Comparison of ENCODE assay signal across 14 cellular contexts in genomic region chr6:11685411-11686093, GRCh38.
DNase-seq lines count a peak whose midpoint lies in the region; ATAC-seq and TF ChIP-seq lines count a peak whose summit lies in the region.
"Had no signal": no experiment of that assay in that cellular context is flagged by ENCODE, and none has a peak within 500 bp of the region (broad histone marks: within the 10 kb centered on the region; RNA-seq: fewer than 3 reads in every experiment).

No MANE protein-coding gene starts in this region.

- peaks cover 14% of the 10 kb centered on the region for H3K9me3 Mint-ChIP-seq in type B pancreatic cell
- peaks cover 0 to 15% of the 10 kb centered on the region in 2 donors for H3K9me3 Mint-ChIP-seq in activated naive CD4-positive, alpha-beta T cell treated with anti-CD3 and anti-CD28 coated beads, Interleukin-2, amount 50 U/mL, for 72 hours

- no peak for TF ChIP-seq CTCF in HEK293 (tag by site-specific recombination; IDR thresholded peaks at IDR 0.05)
- TF ChIP-seq CTCF in type B pancreatic cell (conservative IDR thresholded peaks at IDR 0.05) = no peak
- TF ChIP-seq CTCF in BE2C (IDR thresholded peaks at IDR 0.05; ENCODE audit: low read depth, low read length) = no peak

- H3K27ac ChIP-seq in HEK293 (ENCODE audit: extremely low read depth, low read depth, low read length) = no peak overlapping the region
- H3K27ac ChIP-seq: parathyroid adenoma had no signal

- peak; percentile 66 to 83 for DNase-seq in SW 1271 (lab: John Stamatoyannopoulos, UW)
- DNase-seq in glomerular visceral epithelial cell (ENCODE audit: extremely low spot score) = peak; percentile 88
- DNase-seq in type B pancreatic cell (ENCODE audit: extremely low spot score, unreplicated experiment) = no peak
- no peak for DNase-seq in BE2C
- no peak for DNase-seq in activated naive CD4-positive, alpha-beta T cell treated with anti-CD3 and anti-CD28 coated beads, Interleukin-2, amount 50 U/mL, for 72 hours (ENCODE audit: low spot score in 2 of 2)
- DNase-seq in D341Med (ENCODE audit: low spot score) = no peak
- DNase-seq: activated naive CD8-positive, alpha-beta T cell treated with anti-CD3 and anti-CD28 coated beads, Interleukin-2, amount 50 U/mL, for 24 hours; erythroblast; GDM1; left cardiac atrium; NCI-H69 had no signal

- H3K4me3 ChIP-seq in HEK293 (ENCODE audit: low read depth, low read length) (no peak overlapping the region), BE2C (ENCODE audit: low read depth, low read length) (no peak overlapping the region)
- H3K4me3 ChIP-seq: GM23338 had no signal

- H3K4me1 ChIP-seq in HEK293 (ENCODE audit: control insufficient read depth, insufficient read depth, low read length) (peaks cover 5% of the 10 kb centered on the region), BE2C (no peaks in the 10 kb centered on the region)
- H3K4me1 ChIP-seq: parathyroid adenoma had no signal

- H3K9me3 ChIP-seq in HEK293 (ENCODE audit: control insufficient read depth, insufficient read depth, low read depth, low read length) (no peaks in the 10 kb centered on the region), BE2C (no peaks in the 10 kb centered on the region; the same call in 1 of the 2 replicates)

- H3K4me3 Mint-ChIP-seq in type B pancreatic cell = no peak overlapping the region
- H3K4me3 Mint-ChIP-seq: activated naive CD8-positive, alpha-beta T cell treated with anti-CD3 and anti-CD28 coated beads, Interleukin-2, amount 50 U/mL, for 24 hours; GM23338 had no signal

- CTCF ChIA-PET in HEK293 (lab: Yijun Ruan, JAX) = interaction anchor here (0.7 to 1.1 kb wide), 5 partner anchors 14 to 451 kb away, joined by 3 to 6 read pairs (median 4); no protein-coding TSS in a partner anchor

- no peaks in the 10 kb centered on the region for H3K27me3 ChIP-seq in BE2C

- peak overlapping the region; percentile 89 for H3K27ac Mint-ChIP-seq in type B pancreatic cell
- H3K27ac Mint-ChIP-seq in activated naive CD4-positive, alpha-beta T cell treated with anti-CD3 and anti-CD28 coated beads, Interleukin-2, amount 50 U/mL, for 72 hours = no peak overlapping the region
- H3K27ac Mint-ChIP-seq: activated naive CD8-positive, alpha-beta T cell treated with anti-CD3 and anti-CD28 coated beads, Interleukin-2, amount 50 U/mL, for 24 hours; GM23338 had no signal

- H3K36me3 ChIP-seq in HEK293 (ENCODE audit: control insufficient read depth in 2 of 2, insufficient read depth in 1 of 2, low read length in 2 of 2) (no peaks in the 10 kb centered on the region), BE2C (no peaks in the 10 kb centered on the region)

- peaks cover 3% of the 10 kb centered on the region for H3K36me3 Mint-ChIP-seq in type B pancreatic cell
- peaks cover 4 to 22% of the 10 kb centered on the region in 2 donors for H3K36me3 Mint-ChIP-seq in activated naive CD4-positive, alpha-beta T cell treated with anti-CD3 and anti-CD28 coated beads, Interleukin-2, amount 50 U/mL, for 72 hours

- H3K4me1 Mint-ChIP-seq in type B pancreatic cell (ENCODE audit: unreplicated experiment) = peaks cover 26% of the 10 kb centered on the region
- H3K4me1 Mint-ChIP-seq: activated naive CD8-positive, alpha-beta T cell treated with anti-CD3 and anti-CD28 coated beads, Interleukin-2, amount 50 U/mL, for 24 hours had no signal

- ATAC-seq in activated naive CD4-positive, alpha-beta T cell treated with anti-CD3 and anti-CD28 coated beads, Interleukin-2, amount 50 U/mL, for 72 hours = no peak
- ATAC-seq: activated naive CD8-positive, alpha-beta T cell treated with anti-CD3 and anti-CD28 coated beads, Interleukin-2, amount 50 U/mL, for 24 hours; GM23338 had no signal

- POLR2A ChIA-PET in HEK293 (lab: Yijun Ruan, JAX) = interaction anchor here (0.7 kb wide), 1 partner anchor 41 kb away, joined by 3 read pairs; no protein-coding TSS in a partner anchor

- H3K27me3 Mint-ChIP-seq in type B pancreatic cell = no peaks in the 10 kb centered on the region
- H3K27me3 Mint-ChIP-seq: activated naive CD8-positive, alpha-beta T cell treated with anti-CD3 and anti-CD28 coated beads, Interleukin-2, amount 50 U/mL, for 24 hours had no signal

TF ChIP-seq in HEK293, 187 proteins besides CTCF, POLR2A, EP300 and RAD21 (continues in another document):
- TF ChIP-seq ZNF626 (tag by site-specific recombination; IDR thresholded peaks at IDR 0.05) (no peak), SCRT1 (tag by site-specific recombination; IDR thresholded peaks at IDR 0.05; ENCODE audit: borderline replicate concordance) (no peak), ZNF404 (tag by site-specific recombination; IDR thresholded peaks at IDR 0.05) (no peak), OSR2 (tag by site-specific recombination; IDR thresholded peaks at IDR 0.05) (peak; percentile 84), WT1 (tag by site-specific recombination; IDR thresholded peaks at IDR 0.05) (peak; percentile 22; the same call in 1 of the 2 replicates), SP7 (tag by site-specific recombination; IDR thresholded peaks at IDR 0.05) (peak; percentile 58; the same call in 1 of the 2 replicates), ZEB2 (tag by site-specific recombination; IDR thresholded peaks at IDR 0.05) (peak; percentile 61; the same call in 1 of the 2 replicates), ZBTB7A (tag by site-specific recombination; IDR thresholded peaks at IDR 0.05; ENCODE audit: low read depth) (no peak), ZNF341 (tag by site-specific recombination; IDR thresholded peaks at IDR 0.05; ENCODE audit: low read depth) (no peak), KLF10 (tag by site-specific recombination; IDR thresholded peaks at IDR 0.05) (peak; percentile 70), ZNF623 (tag by site-specific recombination; IDR thresholded peaks at IDR 0.05) (no peak; the same call in 1 of the 2 replicates), ZNF366 (tag by site-specific recombination; conservative IDR thresholded peaks at IDR 0.05) (peak; percentile 79), PRDM1 (tag by site-specific recombination; IDR thresholded peaks at IDR 0.05) (peak; percentile 87), ZNF544 (tag by site-specific recombination; IDR thresholded peaks at IDR 0.05) (no peak), HOXC10 (CRISPR knock-in tag; IDR thresholded peaks at IDR 0.05) (no peak), ZNF184 (tag by site-specific recombination; IDR thresholded peaks at IDR 0.05) (0 out of 2 replicates have a peak, but pooled peaks have one; percentile 26), KLF16 (tag by site-specific recombination; IDR thresholded peaks at IDR 0.05) (no peak), ZNF660 (tag by site-specific recombination; IDR thresholded peaks at IDR 0.05) (peak; percentile 66), GLIS1 (tag by site-specific recombination; IDR thresholded peaks at IDR 0.05) (0 out of 2 replicates have a peak, but pooled peaks have one; percentile 26)
- TF ChIP-seq, protein P1, sequence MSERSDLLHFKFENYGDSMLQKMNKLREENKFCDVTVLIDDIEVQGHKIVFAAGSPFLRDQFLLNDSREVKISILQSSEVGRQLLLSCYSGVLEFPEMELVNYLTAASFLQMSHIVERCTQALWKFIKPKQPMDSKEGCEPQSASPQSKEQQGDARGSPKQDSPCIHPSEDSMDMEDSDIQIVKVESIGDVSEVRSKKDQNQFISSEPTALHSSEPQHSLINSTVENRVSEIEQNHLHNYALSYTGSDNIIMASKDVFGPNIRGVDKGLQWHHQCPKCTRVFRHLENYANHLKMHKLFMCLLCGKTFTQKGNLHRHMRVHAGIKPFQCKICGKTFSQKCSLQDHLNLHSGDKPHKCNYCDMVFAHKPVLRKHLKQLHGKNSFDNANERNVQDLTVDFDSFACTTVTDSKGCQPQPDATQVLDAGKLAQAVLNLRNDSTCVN (tag by site-specific recombination; optimal IDR thresholded peaks at IDR 0.05) = no peak
- TF ChIP-seq, protein P2, sequence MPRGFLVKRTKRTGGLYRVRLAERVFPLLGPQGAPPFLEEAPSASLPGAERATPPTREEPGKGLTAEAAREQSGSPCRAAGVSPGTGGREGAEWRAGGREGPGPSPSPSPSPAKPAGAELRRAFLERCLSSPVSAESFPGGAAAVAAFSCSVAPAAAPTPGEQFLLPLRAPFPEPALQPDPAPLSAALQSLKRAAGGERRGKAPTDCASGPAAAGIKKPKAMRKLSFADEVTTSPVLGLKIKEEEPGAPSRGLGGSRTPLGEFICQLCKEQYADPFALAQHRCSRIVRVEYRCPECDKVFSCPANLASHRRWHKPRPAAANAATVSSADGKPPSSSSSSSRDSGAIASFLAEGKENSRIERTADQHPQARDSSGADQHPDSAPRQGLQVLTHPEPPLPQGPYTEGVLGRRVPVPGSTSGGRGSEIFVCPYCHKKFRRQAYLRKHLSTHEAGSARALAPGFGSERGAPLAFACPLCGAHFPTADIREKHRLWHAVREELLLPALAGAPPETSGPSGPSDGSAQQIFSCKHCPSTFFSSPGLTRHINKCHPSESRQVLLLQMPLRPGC (tag by site-specific recombination; IDR thresholded peaks at IDR 0.05) = peak; percentile 32
- TF ChIP-seq, protein P3, sequence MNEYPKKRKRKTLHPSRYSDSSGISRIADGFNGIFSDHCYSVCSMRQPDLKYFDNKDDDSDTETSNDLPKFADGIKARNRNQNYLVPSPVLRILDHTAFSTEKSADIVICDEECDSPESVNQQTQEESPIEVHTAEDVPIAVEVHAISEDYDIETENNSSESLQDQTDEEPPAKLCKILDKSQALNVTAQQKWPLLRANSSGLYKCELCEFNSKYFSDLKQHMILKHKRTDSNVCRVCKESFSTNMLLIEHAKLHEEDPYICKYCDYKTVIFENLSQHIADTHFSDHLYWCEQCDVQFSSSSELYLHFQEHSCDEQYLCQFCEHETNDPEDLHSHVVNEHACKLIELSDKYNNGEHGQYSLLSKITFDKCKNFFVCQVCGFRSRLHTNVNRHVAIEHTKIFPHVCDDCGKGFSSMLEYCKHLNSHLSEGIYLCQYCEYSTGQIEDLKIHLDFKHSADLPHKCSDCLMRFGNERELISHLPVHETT (tag by site-specific recombination; IDR thresholded peaks at IDR 0.05) = peak; percentile 60

Comparison
In these comparisons a context has a peak if more than half of its experiments do, and no peak if none do; other contexts are left out.
1. DNase-seq: peak in SW 1271 (2 of 2) and glomerular visceral epithelial cell (single experiment); none in type B pancreatic cell (single experiment), BE2C (single experiment), activated naive CD4-positive, alpha-beta T cell treated with anti-CD3 and anti-CD28 coated beads, Interleukin-2, amount 50 U/mL, for 72 hours (0 of 2) and D341Med (single experiment).